In genomic region chr2:218271865-218272530, GRCh38 we compare ENCODE assay signal across 9 cellular contexts. TPM values are rescaled to one million over a fixed set of nuclear protein-coding genes. Genes with fewer than 3 reads are reported as not detected.
DNase-seq lines count a peak whose midpoint lies in the region; ATAC-seq and TF ChIP-seq lines count a peak whose summit lies in the region.
"Had no signal": no experiment of that assay in that cellular context is flagged by ENCODE, and none has a peak within 500 bp of the region (broad histone marks: within the 10 kb centered on the region; RNA-seq: fewer than 3 reads in every experiment).

No MANE protein-coding gene starts in this region.

- in situ Hi-C loops in Panc1 (cut with HindIII; ENCODE audit: low pct_unique_long_range_greater_than_20kb, low sequenced_read_pairs), result no loop called here
- in situ Hi-C loops in brain microvascular endothelial cell (cut with HindIII; ENCODE audit: low pct_ligation_motif_present, low sequenced_read_pairs), result no loop called here

- no peak overlapping the region for H3K27ac ChIP-seq in DND-41 (ENCODE audit: low read length)
- H3K27ac ChIP-seq in Panc1 (ENCODE audit: low read length), result peak overlapping the region; percentile 78
- H3K27ac ChIP-seq in esophagus (ENCODE audit: low read depth in 2 of 2, low read length in 1 of 2), result peak overlapping the region; percentile 87 to 95
- H3K27ac ChIP-seq in sigmoid colon, result peak overlapping the region; percentile 78 to 84 (median 82)
- no peak overlapping the region for H3K27ac ChIP-seq in brain microvascular endothelial cell
- H3K27ac ChIP-seq: SJCRH30 had no signal

- no peak for TF ChIP-seq POLR2A in sigmoid colon (IDR thresholded peaks at IDR 0.05)

- no peak for TF ChIP-seq EP300 in sigmoid colon (IDR thresholded peaks at IDR 0.05)

- ATAC-seq in DND-41 (ENCODE audit: insufficient read depth, low read depth) (no peak), Panc1 (no peak)

- POLR2A ChIA-PET in Panc1 (lab: Charles Lee), result no interaction called here

- H3K79me2 ChIP-seq in DND-41 (ENCODE audit: insufficient read depth, low read length), result peaks cover 44% of the 10 kb centered on the region

- peaks cover 13% of the 10 kb centered on the region; the same call in 1 of the 2 replicates for H4K20me1 ChIP-seq in DND-41 (ENCODE audit: insufficient read depth, low read length)

- WGBS in esophagus, 2 donors, result 32 to 33% methylated on average over 5 of the region's 5 CpGs
- 37 to 61% methylated on average over 5 of the region's 5 CpGs for WGBS in sigmoid colon, 2 donors

- H3K4me3 ChIP-seq in DND-41 (ENCODE audit: low read depth in 1 of 2, low read length in 2 of 2) (peak overlapping the region in 1 of 2 experiments; percentile 99; a peak in 2 of 4 replicates), Panc1 (ENCODE audit: low read depth in 2 of 2, low read length in 2 of 2) (peak overlapping the region; percentile 86 to 93; a peak in 2 of 4 replicates), esophagus (ENCODE audit: low read depth in 1 of 2, low read length in 2 of 2) (peak overlapping the region; percentile 69 to 77), sigmoid colon (peak overlapping the region in 2 of 4 donors; percentile 7 to 84), brain microvascular endothelial cell (ENCODE audit: low read depth, low read length) (no peak overlapping the region)

- H3K4me2 ChIP-seq in DND-41 (ENCODE audit: insufficient read depth, low read length), result peak overlapping the region; percentile 96

- H3K4me1 ChIP-seq in DND-41 (ENCODE audit: insufficient read depth, low read length) (peaks cover 36% of the 10 kb centered on the region), Panc1 (ENCODE audit: control insufficient read depth, insufficient read depth, low read length) (peaks cover 20% of the 10 kb centered on the region), esophagus (ENCODE audit: control insufficient read depth in 2 of 2, insufficient read depth in 2 of 2, low read length in 1 of 2) (peaks cover 6 to 15% of the 10 kb centered on the region in 2 donors), sigmoid colon (peaks cover 0 to 51% (median 38%) of the 10 kb centered on the region in 4 donors)

- intact Hi-C loops in Panc1 (cut with micrococcal nuclease; ENCODE audit: unreplicated experiment), result no loop called here
- intact Hi-C loops in sigmoid colon (cut with DNase I), result loop anchor here (2.0 to 5.0 kb wide), 3 partner anchors 15 to 125 kb away; no protein-coding TSS in a partner anchor

- TF ChIP-seq CTCF in DND-41 (IDR thresholded peaks at IDR 0.05; ENCODE audit: borderline replicate concordance, extremely low read depth, low read length, poor library complexity, severe bottlenecking) (no peak), Panc1 (IDR thresholded peaks at IDR 0.05) (no peak), sigmoid colon (IDR thresholded peaks at IDR 0.05) (no peak), brain microvascular endothelial cell (IDR thresholded peaks at IDR 0.05; ENCODE audit: low read depth, low read length, missing control alignments) (no peak)

- CTCF ChIA-PET in Panc1 (lab: Charles Lee), result interaction anchor here (0.5 to 1.8 kb wide), 4 partner anchors 15 to 136 kb away, joined by 3 to 7 read pairs (median 4); partner anchors contain the start of gene CATIP

- H3K36me3 ChIP-seq in DND-41 (ENCODE audit: insufficient read depth, low read length), result peaks cover 57% of the 10 kb centered on the region
- H3K36me3 ChIP-seq in Panc1 (ENCODE audit: control insufficient read depth, insufficient read depth, low read length), result peaks cover 10% of the 10 kb centered on the region
- peaks cover 19 to 42% of the 10 kb centered on the region in 2 donors for H3K36me3 ChIP-seq in esophagus (ENCODE audit: control insufficient read depth in 2 of 2, insufficient read depth in 2 of 2, low read length in 1 of 2)
- H3K36me3 ChIP-seq in sigmoid colon, result peaks cover 35 to 44% (median 39%) of the 10 kb centered on the region in 4 donors
- peaks cover 39% of the 10 kb centered on the region for H3K36me3 ChIP-seq in brain microvascular endothelial cell (replicated peaks)

- peak overlapping the region; percentile 90; the same call in 1 of the 2 replicates for H3K9ac ChIP-seq in DND-41 (ENCODE audit: low read depth, low read length)

- DNase-seq in DND-41 (no peak), Panc1 (ENCODE audit: low read depth, low spot score) (no peak), sigmoid colon (no peak), epidermal melanocyte (ENCODE audit: insufficient read length, low spot score) (no peak), brain microvascular endothelial cell (no peak), SHP77 (lab: John Stamatoyannopoulos, UW) (no peak)
- no peak for DNase-seq in stimulated activated CD4-positive, alpha-beta T cell treated with anti-CD3 and anti-CD28 coated beads, Interleukin-15, amount 100 ng/mL, for 24 hours

- BruUV-seq in Panc1 (replicated peaks; lab: Mats Ljungman, UMichigan), result TSS peak; percentile 55

- H3K9me3 ChIP-seq in DND-41 (ENCODE audit: insufficient read depth, low read length, severe bottlenecking) (no peaks in the 10 kb centered on the region), Panc1 (ENCODE audit: control insufficient read depth, insufficient read depth, low read depth, low read length) (no peaks in the 10 kb centered on the region), esophagus (ENCODE audit: control insufficient read depth in 2 of 2, insufficient read depth in 1 of 2, low read depth in 1 of 2, low read length in 1 of 2) (no peaks in the 10 kb centered on the region), sigmoid colon (no peaks in the 10 kb centered on the region)
- H3K9me3 ChIP-seq: SJCRH30 had no signal

- H3K27me3 ChIP-seq in DND-41 (ENCODE audit: insufficient read depth, low read length, poor library complexity) (no peaks in the 10 kb centered on the region), Panc1 (ENCODE audit: control insufficient read depth, insufficient read depth, low read length) (no peaks in the 10 kb centered on the region), esophagus (ENCODE audit: control insufficient read depth in 1 of 2, insufficient read depth in 2 of 2, low read length in 2 of 2) (no peaks in the 10 kb centered on the region), sigmoid colon (no peaks in the 10 kb centered on the region), brain microvascular endothelial cell (replicated peaks) (no peaks in the 10 kb centered on the region)
- H3K27me3 ChIP-seq: SJCRH30 had no signal

- no peak overlapping the region for H2AFZ ChIP-seq in DND-41 (ENCODE audit: low read depth, low read length)

RNA-seq across cellular contexts. Expression of gene PNKD, which starts 1.7 kb away (rescaled TPM):
- total RNA-seq in Panc1 (2021; ENCODE audit: unreplicated experiment) (49.0 TPM), sigmoid colon (10 to 100 TPM; 46.8 to 95.1 (median 69.1) TPM)
- 66.6 TPM for polyA plus RNA-seq in Panc1 (2012; ENCODE audit: insufficient read length)
- polyA plus RNA-seq in esophagus (10 to 100 TPM; 50.1 to 54.9 TPM), sigmoid colon (100 to 1,000 TPM; 112 to 199 (median 190) TPM)

RNA-seq across cellular contexts. Expression of gene AAMP, which starts 2.1 kb away (rescaled TPM):
- total RNA-seq in Panc1 (2021; ENCODE audit: unreplicated experiment), result 103 TPM
- polyA plus RNA-seq in Panc1 (2012; ENCODE audit: insufficient read length), result 166 TPM
- polyA plus RNA-seq in esophagus, result 10 to 100 TPM; 45.0 to 90.4 TPM
- 100 to 1,000 TPM in 1 of 4 donors, 10 to 100 TPM in 3; 85.7 to 103 (median 90.0) TPM for total RNA-seq in sigmoid colon
- polyA plus RNA-seq in sigmoid colon, result 100 to 1,000 TPM; 108 to 141 (median 138) TPM

RNA-seq across cellular contexts. Expression of gene GPBAR1, which starts 11.2 kb away (rescaled TPM):
- total RNA-seq in Panc1 (2021; ENCODE audit: unreplicated experiment), result 0.18 TPM
- polyA plus RNA-seq in Panc1 (2012; ENCODE audit: insufficient read length), result 0.47 TPM
- under 1 TPM; 0.29 to 0.45 TPM for polyA plus RNA-seq in esophagus
- total RNA-seq in sigmoid colon, result 1 to 10 TPM; 3.1 to 7.1 (median 5.4) TPM
- 1 to 10 TPM in 2 of 3 donors, under 1 TPM in 1; 0.60 to 2.5 (median 1.4) TPM for polyA plus RNA-seq in sigmoid colon

RNA-seq across cellular contexts. Expression of gene TMBIM1, which starts 20.3 kb away (rescaled TPM):
- total RNA-seq in Panc1 (2021; ENCODE audit: unreplicated experiment), result 114 TPM
- 159 TPM for polyA plus RNA-seq in Panc1 (2012; ENCODE audit: insufficient read length)
- 100 to 1,000 TPM; 196 to 231 TPM for polyA plus RNA-seq in esophagus
- 100 to 1,000 TPM; 116 to 157 (median 146) TPM for total RNA-seq in sigmoid colon
- 100 to 1,000 TPM in 2 of 3 donors, 10 to 100 TPM in 1; 90.2 to 204 (median 109) TPM for polyA plus RNA-seq in sigmoid colon

RNA-seq across cellular contexts. Expression of gene ARPC2, which starts 55.0 kb away (rescaled TPM):
- total RNA-seq in Panc1 (2021; ENCODE audit: unreplicated experiment), result 248 TPM
- 273 TPM for polyA plus RNA-seq in Panc1 (2012; ENCODE audit: insufficient read length)
- 100 to 1,000 TPM; 150 to 426 TPM for polyA plus RNA-seq in esophagus
- total RNA-seq in sigmoid colon, result 100 to 1,000 TPM; 235 to 267 (median 258) TPM
- polyA plus RNA-seq in sigmoid colon, result 100 to 1,000 TPM; 366 to 517 (median 411) TPM

Comparison
In these comparisons a context has a peak if more than half of its experiments do, and no peak if none do; other contexts are left out.
1. H3K27ac ChIP-seq: peak in Panc1 (single experiment), esophagus (2 of 2) and sigmoid colon (4 of 4); none in DND-41 (single experiment) and brain microvascular endothelial cell (single experiment).